In the genomic region with DNA sequence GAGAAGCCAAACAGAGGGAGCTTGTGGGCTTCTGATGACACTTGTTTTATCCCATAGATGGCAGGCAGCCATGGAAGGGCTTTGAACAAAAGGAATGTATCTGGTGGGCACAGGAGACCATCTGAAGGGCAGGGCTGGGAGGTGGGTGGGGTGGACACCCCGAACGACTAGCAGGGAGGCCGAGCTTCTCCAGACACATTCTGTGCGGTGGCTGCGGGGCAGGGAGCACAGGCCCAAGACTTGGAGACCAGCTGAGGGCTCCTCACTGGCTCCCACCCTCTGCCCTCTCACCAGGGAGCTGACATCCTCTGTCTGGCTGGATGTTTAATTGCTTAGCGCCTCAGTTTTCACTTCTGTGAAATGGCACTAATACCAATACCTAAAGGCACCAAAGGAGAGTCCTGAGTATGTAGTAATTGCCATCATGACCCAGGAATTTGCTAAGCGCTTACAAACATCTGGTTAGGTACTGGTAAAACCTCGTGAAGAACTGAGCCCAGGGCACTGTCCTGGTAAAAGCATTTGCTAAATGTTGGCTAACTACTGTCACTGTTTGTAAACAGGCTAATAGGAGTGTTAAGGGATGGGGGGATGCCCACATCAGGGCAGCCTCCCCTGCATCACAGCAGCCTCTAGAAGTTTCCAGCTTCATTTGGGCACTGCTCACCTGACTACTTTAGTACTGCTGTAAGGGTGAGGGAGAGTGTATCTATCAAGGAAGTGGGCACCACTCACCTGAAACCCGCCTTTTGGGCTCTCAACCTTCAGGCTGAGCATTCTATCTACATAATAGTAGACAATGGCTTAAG, we compare ENCODE assay signal across 1 cellular context.
TF ChIP-seq lines count a peak whose summit lies in the region.

No MANE protein-coding gene starts in this region.

TF ChIP-seq in WTC11, 78 proteins besides CTCF, POLR2A, EP300 and RAD21 (continued from another document):
- TF ChIP-seq, protein P1, sequence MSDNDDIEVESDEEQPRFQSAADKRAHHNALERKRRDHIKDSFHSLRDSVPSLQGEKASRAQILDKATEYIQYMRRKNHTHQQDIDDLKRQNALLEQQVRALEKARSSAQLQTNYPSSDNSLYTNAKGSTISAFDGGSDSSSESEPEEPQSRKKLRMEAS (CRISPR knock-in tag; IDR thresholded peaks at IDR 0.05): no peak
- TF ChIP-seq, protein P2, sequence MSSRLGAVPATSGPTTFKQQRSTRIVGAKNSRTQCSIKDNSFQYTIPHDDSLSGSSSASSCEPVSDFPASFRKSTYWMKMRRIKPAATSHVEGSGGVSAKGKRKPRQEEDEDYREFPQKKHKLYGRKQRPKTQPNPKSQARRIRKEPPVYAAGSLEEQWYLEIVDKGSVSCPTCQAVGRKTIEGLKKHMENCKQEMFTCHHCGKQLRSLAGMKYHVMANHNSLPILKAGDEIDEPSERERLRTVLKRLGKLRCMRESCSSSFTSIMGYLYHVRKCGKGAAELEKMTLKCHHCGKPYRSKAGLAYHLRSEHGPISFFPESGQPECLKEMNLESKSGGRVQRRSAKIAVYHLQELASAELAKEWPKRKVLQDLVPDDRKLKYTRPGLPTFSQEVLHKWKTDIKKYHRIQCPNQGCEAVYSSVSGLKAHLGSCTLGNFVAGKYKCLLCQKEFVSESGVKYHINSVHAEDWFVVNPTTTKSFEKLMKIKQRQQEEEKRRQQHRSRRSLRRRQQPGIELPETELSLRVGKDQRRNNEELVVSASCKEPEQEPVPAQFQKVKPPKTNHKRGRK (CRISPR knock-in tag; IDR thresholded peaks at IDR 0.05; ENCODE audit: borderline replicate concordance): no peak
